ENCODE assay signal across 10 cellular contexts in the genomic region with DNA sequence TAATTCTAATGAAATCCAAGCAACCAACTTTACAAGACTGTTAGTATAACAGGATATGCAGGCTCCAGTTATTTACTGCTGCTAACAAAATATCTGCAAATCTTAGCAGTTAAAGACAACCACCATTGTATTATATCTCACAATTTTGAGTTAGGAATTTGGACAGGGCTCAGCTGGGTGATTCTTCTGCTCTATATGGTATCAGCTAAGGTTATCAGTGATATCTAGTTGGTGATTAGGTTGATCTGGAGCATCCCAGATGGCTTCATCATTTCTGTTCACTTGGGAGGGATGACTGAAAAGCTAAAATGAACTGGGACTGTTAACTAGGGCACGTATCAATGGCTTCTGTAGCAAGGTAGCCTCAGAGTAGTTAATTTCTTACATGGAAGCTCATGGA.
"Had no signal": no experiment of that assay in that cellular context is flagged by ENCODE, and none has a peak within 500 bp of the region (broad histone marks: within the 10 kb centered on the region; RNA-seq: fewer than 3 reads in every experiment).

No MANE protein-coding gene starts in this region.

- FAIRE-seq: H1, H54 had no signal

- H2AFZ ChIP-seq: GM23248 had no signal

- H3K9ac ChIP-seq: GM23248 had no signal

- ATAC-seq: HCT116 had no signal

- H3K4me3 Mint-ChIP-seq: H9, HFFc6 had no signal

- H3K27ac ChIP-seq: GM23248 had no signal

- H3K9me3 ChIP-seq: HAP-1 had no signal

- H3K4me3 ChIP-seq: GM23248, HAP-1 had no signal

- DNase-seq: GM23248, GOT3, H7, H9, HCEC 1CT, HFFc6 had no signal

- H3K27ac Mint-ChIP-seq: H9, HFFc6 had no signal

- H3K36me3 ChIP-seq: HAP-1 had no signal
